In genomic region chr4:83358410-83358809, GRCh38 we compare ENCODE assay signal across 1 cellular context.
A peak's percentile ranks its signal among the peaks of the same experiment; 100 is the strongest.
TF ChIP-seq lines count a peak whose summit lies in the region.

No MANE protein-coding gene starts in this region.

TF ChIP-seq in endothelial cell of umbilical vein, 7 proteins besides CTCF, POLR2A, EP300 and RAD21:
- no peak for TF ChIP-seq EZH2 (IDR thresholded peaks at IDR 0.05; ENCODE audit: borderline replicate concordance, low read depth, low read length, severe bottlenecking)
- peak; percentile 52 for TF ChIP-seq JUN (IDR thresholded peaks at IDR 0.05; ENCODE audit: borderline replicate concordance, insufficient read depth, insufficient read length, low read depth)
TF ChIP-seq in endothelial cell of umbilical vein: peak in this region for 1.
